Comparison of ENCODE assay signal across 9 cellular contexts in the genomic region with DNA sequence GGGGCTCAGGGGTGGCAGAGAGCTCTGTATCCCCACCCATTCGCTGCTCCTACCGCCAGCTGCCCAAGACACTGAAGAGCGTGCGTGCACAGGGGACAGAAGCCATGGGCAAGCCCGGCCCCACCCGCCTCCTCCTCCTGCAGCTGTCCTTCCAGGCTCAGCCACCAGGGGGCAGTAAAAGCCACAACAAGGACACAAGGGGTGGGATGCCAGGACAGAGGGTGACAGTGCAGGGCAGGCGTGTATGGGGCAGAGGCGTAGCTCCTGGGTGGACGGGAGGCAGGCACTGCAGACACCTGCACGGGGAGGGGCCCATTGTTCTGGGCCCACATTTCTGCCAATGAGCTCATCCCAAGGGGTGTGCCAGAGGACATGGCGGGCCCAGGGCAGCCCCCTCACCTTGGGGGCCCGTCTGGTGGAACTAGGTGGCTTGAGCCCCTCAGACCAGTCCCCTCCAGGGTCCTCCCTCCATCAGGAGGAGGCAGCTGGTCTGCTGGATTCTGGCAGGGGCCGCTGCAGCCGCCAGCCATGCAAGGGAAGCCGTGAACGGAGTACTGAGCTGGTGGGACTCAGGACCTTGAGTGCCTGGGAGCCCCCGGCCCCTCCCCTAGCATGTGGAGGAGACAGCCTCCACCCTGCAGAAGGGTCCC.
DNase-seq lines count a peak whose midpoint lies in the region; ATAC-seq and TF ChIP-seq lines count a peak whose summit lies in the region.
"Had no signal": no experiment of that assay in that cellular context is flagged by ENCODE, and none has a peak within 500 bp of the region (broad histone marks: within the 10 kb centered on the region; RNA-seq: fewer than 3 reads in every experiment).

No MANE protein-coding gene starts in this region.

- 100% methylated on average over 1 of the region's 17 CpGs for WGBS in esophagus muscularis mucosa

- peaks cover 0 to 14% (median 0%) of the 10 kb centered on the region in 3 donors for H3K36me3 Mint-ChIP-seq in naive thymus-derived CD8-positive, alpha-beta T cell
- H3K36me3 Mint-ChIP-seq in stimulated activated naive B cell treated with anti-CD40 and anti-IgM and Interleukin-4, amounts not matched to agents 10 μg/mL and 1 μg/mL and 100 μg/mL, for 72 hours, result peaks cover 20 to 31% of the 10 kb centered on the region in 2 donors
- H3K36me3 Mint-ChIP-seq: activated naive CD8-positive, alpha-beta T cell had no signal

- TF ChIP-seq EP300 in esophagus muscularis mucosa (IDR thresholded peaks at IDR 0.05), result no peak

- peaks cover 0 to 4% (median 3%) of the 10 kb centered on the region in 4 donors for H3K4me1 Mint-ChIP-seq in naive thymus-derived CD8-positive, alpha-beta T cell
- H3K4me1 Mint-ChIP-seq in stimulated activated naive B cell treated with anti-CD40 and anti-IgM and Interleukin-4, amounts not matched to agents 10 μg/mL and 1 μg/mL and 100 μg/mL, for 72 hours, result peaks cover 6 to 21% of the 10 kb centered on the region in 2 donors

- H3K9me3 Mint-ChIP-seq in naive thymus-derived CD8-positive, alpha-beta T cell, result no peaks in the 10 kb centered on the region
- H3K9me3 Mint-ChIP-seq in stimulated activated naive B cell treated with anti-CD40 and anti-IgM and Interleukin-4, amounts not matched to agents 10 μg/mL and 1 μg/mL and 100 μg/mL, for 72 hours, result no peaks in the 10 kb centered on the region

- DNase-seq in CMK (ENCODE audit: low read depth), result peak; percentile 53
- peak; percentile 74 for DNase-seq in OCI-M1 (lab: John Stamatoyannopoulos, UW)
- DNase-seq in activated T-cell treated with anti-CD3 and anti-CD28 coated beads for 4 hours, result peak; percentile 80
- peak; percentile 96 for DNase-seq in esophagus muscularis mucosa (ENCODE audit: extremely low spot score)
- DNase-seq in naive thymus-derived CD8-positive, alpha-beta T cell, result peak; percentile 65 to 91 (median 78)
- DNase-seq in stimulated activated naive B cell treated with anti-CD40 and anti-IgM and Interleukin-4, amounts not matched to agents 10 μg/mL and 1 μg/mL and 100 μg/mL, for 72 hours, result peak; percentile 76

- POLR2A ChIA-PET in naive thymus-derived CD8-positive, alpha-beta T cell (lab: Charles Lee), result interaction anchor here (0.5 to 1.5 kb wide), 3 partner anchors 18 to 107 kb away, joined by 3 to 8 read pairs (median 7); no protein-coding TSS in a partner anchor

- H3K27me3 Mint-ChIP-seq in naive thymus-derived CD8-positive, alpha-beta T cell, result no peaks in the 10 kb centered on the region
- H3K27me3 Mint-ChIP-seq in stimulated activated naive B cell treated with anti-CD40 and anti-IgM and Interleukin-4, amounts not matched to agents 10 μg/mL and 1 μg/mL and 100 μg/mL, for 72 hours, result no peaks in the 10 kb centered on the region
- H3K27me3 Mint-ChIP-seq: activated naive CD8-positive, alpha-beta T cell had no signal

- peaks cover 12 to 67% (median 48%) of the 10 kb centered on the region in 4 donors for H3K36me3 ChIP-seq in esophagus muscularis mucosa

- ATAC-seq in HG02642 (IDR thresholded peaks at IDR 0.05; ENCODE audit: poor library complexity, unreplicated experiment), result peak; percentile 46
- peak; percentile 91 to 92 for ATAC-seq in naive thymus-derived CD8-positive, alpha-beta T cell
- ATAC-seq in stimulated activated naive B cell treated with anti-CD40 and anti-IgM and Interleukin-4, amounts not matched to agents 10 μg/mL and 1 μg/mL and 100 μg/mL, for 72 hours (replicated peaks), result peak; percentile 90 to 91
- no peak for ATAC-seq in HG02623 (IDR thresholded peaks at IDR 0.05; ENCODE audit: unreplicated experiment)

- intact Hi-C loops in esophagus muscularis mucosa (cut with DNase I), result loop anchor here (1.0 to 10.0 kb wide), 3 partner anchors 64 to 174 kb away; no protein-coding TSS in a partner anchor

- H3K4me3 ChIP-seq in esophagus muscularis mucosa, result no peak overlapping the region

- peak overlapping the region in 3 of 4 donors; percentile 34 to 51 (median 51) for H3K27ac ChIP-seq in esophagus muscularis mucosa (replicated peaks in 1 of 4)

- peaks cover 48 to 81% (median 55%) of the 10 kb centered on the region in 4 donors for H3K4me1 ChIP-seq in esophagus muscularis mucosa

- no peaks in the 10 kb centered on the region for H3K27me3 ChIP-seq in esophagus muscularis mucosa

- no peaks in the 10 kb centered on the region for H3K9me3 ChIP-seq in esophagus muscularis mucosa

- no peak overlapping the region for H3K4me3 Mint-ChIP-seq in naive thymus-derived CD8-positive, alpha-beta T cell
- no peak overlapping the region for H3K4me3 Mint-ChIP-seq in stimulated activated naive B cell treated with anti-CD40 and anti-IgM and Interleukin-4, amounts not matched to agents 10 μg/mL and 1 μg/mL and 100 μg/mL, for 72 hours
- H3K4me3 Mint-ChIP-seq: activated naive CD8-positive, alpha-beta T cell had no signal

- peak overlapping the region in 3 of 10 donors; percentile 23 to 74 (median 71) for H3K27ac Mint-ChIP-seq in naive thymus-derived CD8-positive, alpha-beta T cell
- peak overlapping the region; percentile 32 for H3K27ac Mint-ChIP-seq in stimulated activated naive B cell treated with anti-CD40 and anti-IgM and Interleukin-4, amounts not matched to agents 10 μg/mL and 1 μg/mL and 100 μg/mL, for 72 hours
- H3K27ac Mint-ChIP-seq: activated naive CD8-positive, alpha-beta T cell had no signal

- TF ChIP-seq CTCF in esophagus muscularis mucosa (IDR thresholded peaks at IDR 0.05), result peak in 2 of 3 experiments; percentile 97 to 99

- TF ChIP-seq POLR2A in esophagus muscularis mucosa (IDR thresholded peaks at IDR 0.05; ENCODE audit: low read depth), result no peak
